ENCODE assay signal across 8 cellular contexts in the genomic region with DNA sequence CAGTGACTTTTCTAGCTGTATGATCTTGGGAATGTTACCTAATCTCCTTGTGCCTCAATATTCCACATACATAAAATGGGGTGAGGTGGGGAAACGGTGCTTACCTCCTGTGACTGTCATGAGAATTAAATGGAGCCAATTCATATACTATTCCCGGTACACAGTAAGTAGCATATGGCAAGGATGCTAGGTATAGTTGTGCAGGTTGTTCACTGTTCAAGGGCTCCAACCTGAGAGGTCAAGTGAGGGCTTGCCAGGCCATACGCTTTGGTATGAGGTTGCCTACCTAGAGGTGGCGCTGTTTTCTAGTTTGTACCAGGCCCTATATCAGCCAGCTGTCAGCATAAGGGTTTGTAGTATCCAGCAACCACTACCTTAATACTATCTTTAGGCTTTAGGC. TPM values are rescaled to one million over a fixed set of nuclear protein-coding genes. Genes with fewer than 3 reads are reported as not detected.
DNase-seq lines count a peak whose midpoint lies in the region; ATAC-seq and TF ChIP-seq lines count a peak whose summit lies in the region.

No MANE protein-coding gene starts in this region.

- TF ChIP-seq CTCF in endothelial cell (IDR thresholded peaks at IDR 0.05; ENCODE audit: unreplicated experiment), result peak; percentile 64

- H3K4me3 Mint-ChIP-seq in endothelial cell (ENCODE audit: unreplicated experiment), result no peak overlapping the region

- H3K27ac Mint-ChIP-seq in endothelial cell (ENCODE audit: unreplicated experiment), result no peak overlapping the region

- no peaks in the 10 kb centered on the region for H3K36me3 Mint-ChIP-seq in endothelial cell (ENCODE audit: low read depth, unreplicated experiment)

- no peak for ATAC-seq in HG02973 (IDR thresholded peaks at IDR 0.05; ENCODE audit: unreplicated experiment)
- no peak for ATAC-seq in HG02763 (IDR thresholded peaks at IDR 0.05; ENCODE audit: unreplicated experiment)

- peaks cover 28% of the 10 kb centered on the region for H3K4me1 Mint-ChIP-seq in endothelial cell (ENCODE audit: unreplicated experiment)

- H3K9me3 Mint-ChIP-seq in endothelial cell (ENCODE audit: unreplicated experiment), result no peaks in the 10 kb centered on the region

- peak; percentile 73 for DNase-seq in activated CD4-positive, alpha-beta T cell treated with anti-CD3 and anti-CD28 coated beads for 48 hours
- DNase-seq in activated CD4-positive, alpha-beta T cell treated with anti-CD3 and anti-CD28 coated beads, Interleukin-2, amount 50 U/mL, for 4 hours, result no peak
- DNase-seq in NOMO-1 treated with DMSO at 0.1 percent for 48 hours (lab: John Stamatoyannopoulos, UW; ENCODE audit: unreplicated experiment) (peak; percentile 52), endothelial cell (ENCODE audit: low spot score) (peak; percentile 57), globus pallidus (ENCODE audit: low spot score) (no peak)
- peak; percentile 72 for DNase-seq in stimulated activated CD8-positive, alpha-beta memory T cell treated with anti-CD3 and anti-CD28 coated beads, Interleukin-4, amount 100 ng/mL, for 48 hours

- peaks cover 2% of the 10 kb centered on the region for H3K27me3 Mint-ChIP-seq in endothelial cell (ENCODE audit: unreplicated experiment)

RNA-seq across cellular contexts. Expression of a gene that starts 3.6 kb away (rescaled TPM):
- total RNA-seq in endothelial cell (ENCODE audit: unreplicated experiment), result not detected

RNA-seq across cellular contexts. Expression of a gene that starts 59.8 kb away (rescaled TPM):
- 50.6 TPM for total RNA-seq in endothelial cell (ENCODE audit: unreplicated experiment)

Comparison
In these comparisons a context has a peak if more than half of its experiments do, and no peak if none do; other contexts are left out.
1. DNase-seq: peak in activated CD4-positive, alpha-beta T cell treated with anti-CD3 and anti-CD28 coated beads for 48 hours (single experiment), NOMO-1 treated with DMSO at 0.1 percent for 48 hours (single experiment), endothelial cell (single experiment) and stimulated activated CD8-positive, alpha-beta memory T cell treated with anti-CD3 and anti-CD28 coated beads, Interleukin-4, amount 100 ng/mL, for 48 hours (single experiment); none in activated CD4-positive, alpha-beta T cell treated with anti-CD3 and anti-CD28 coated beads, Interleukin-2, amount 50 U/mL, for 4 hours (0 of 2) and globus pallidus (single experiment).